ENCODE assay signal across 8 cellular contexts in genomic region chr3:196073188-196073838, GRCh38. TPM values are rescaled to one million over a fixed set of nuclear protein-coding genes. Genes with fewer than 3 reads are reported as not detected.
DNase-seq lines count a peak whose midpoint lies in the region; ATAC-seq and TF ChIP-seq lines count a peak whose summit lies in the region.

No MANE protein-coding gene starts in this region.

- H3K4me3 ChIP-seq in GM12864 (ENCODE audit: low read depth, low read length), result no peak overlapping the region

- peak; percentile 80 for TF ChIP-seq CTCF in GM12864 (IDR thresholded peaks at IDR 0.05; ENCODE audit: low read depth, low read length, missing control alignments)

- ATAC-seq in HG03196 (IDR thresholded peaks at IDR 0.05; ENCODE audit: unreplicated experiment) (peak; percentile 70), GM18520 (IDR thresholded peaks at IDR 0.05; ENCODE audit: unreplicated experiment) (no peak)

- DNase-seq in GM12864 (ENCODE audit: low read depth) (no peak), NCI-H524 treated with DMSO at 0.1 percent for 48 hours (lab: John Stamatoyannopoulos, UW) (peak; percentile 33), ecto neural progenitor cell (ENCODE audit: low spot score) (peak; percentile 66), lung microvascular endothelial cell (ENCODE audit: low read depth in 2 of 2) (peak; percentile 65 to 70)
- DNase-seq in activated CD4-positive, alpha-beta T cell treated with anti-CD3 and anti-CD28 coated beads, Interleukin-2, amount 50 U/mL, for 1 hour, result peak; percentile 66
- DNase-seq in stimulated activated CD8-positive, alpha-beta memory T cell treated with anti-CD3 and anti-CD28 coated beads, Interleukin-2, amount 100 ng/mL, for 1 hour (ENCODE audit: low read depth in 2 of 2), result peak; percentile 35 to 49

RNA-seq across cellular contexts. Expression of gene TFRC, which starts 8.6 kb away (rescaled TPM):
- total RNA-seq in lung microvascular endothelial cell, result 137 and 139 TPM in 2 replicates
